In the genomic region with DNA sequence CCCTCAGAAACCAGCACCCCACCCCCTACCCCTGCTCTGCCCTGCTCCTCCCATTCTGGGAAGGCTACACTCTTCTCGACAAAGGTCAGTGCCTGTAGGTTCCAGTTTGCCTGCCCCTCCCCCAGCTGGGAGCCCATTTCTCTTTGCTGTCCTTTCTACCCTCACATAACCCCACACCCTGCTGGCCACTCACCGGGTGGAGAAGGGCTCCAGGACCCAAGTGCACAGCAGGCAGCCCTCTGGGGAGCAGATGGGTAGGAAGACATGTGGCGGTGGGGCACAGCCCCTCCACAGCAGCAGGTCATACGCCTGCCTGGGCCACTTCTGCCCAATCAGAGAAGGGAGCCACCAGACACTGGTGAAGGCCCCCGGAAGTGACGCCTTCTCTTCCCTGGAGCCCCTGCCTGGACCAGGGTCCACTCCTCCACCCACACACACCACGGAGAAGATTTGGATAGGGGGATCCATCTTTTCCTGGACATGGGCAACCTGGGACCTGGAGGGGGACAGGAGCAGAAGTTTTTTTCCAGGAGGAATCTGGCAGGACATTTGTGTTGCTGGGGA, we compare ENCODE assay signal across 1 cellular context.
TF ChIP-seq lines count a peak whose summit lies in the region.

A gene (minus strand): TSS at position 326 of the 564 bp plus-strand sequence. CDS start 1,948 bp downstream, outside the sequence.

TF ChIP-seq in HepG2, 621 proteins besides CTCF, POLR2A, EP300 and RAD21 (continued from another document and continues in another):
- TF ChIP-seq, protein P1, sequence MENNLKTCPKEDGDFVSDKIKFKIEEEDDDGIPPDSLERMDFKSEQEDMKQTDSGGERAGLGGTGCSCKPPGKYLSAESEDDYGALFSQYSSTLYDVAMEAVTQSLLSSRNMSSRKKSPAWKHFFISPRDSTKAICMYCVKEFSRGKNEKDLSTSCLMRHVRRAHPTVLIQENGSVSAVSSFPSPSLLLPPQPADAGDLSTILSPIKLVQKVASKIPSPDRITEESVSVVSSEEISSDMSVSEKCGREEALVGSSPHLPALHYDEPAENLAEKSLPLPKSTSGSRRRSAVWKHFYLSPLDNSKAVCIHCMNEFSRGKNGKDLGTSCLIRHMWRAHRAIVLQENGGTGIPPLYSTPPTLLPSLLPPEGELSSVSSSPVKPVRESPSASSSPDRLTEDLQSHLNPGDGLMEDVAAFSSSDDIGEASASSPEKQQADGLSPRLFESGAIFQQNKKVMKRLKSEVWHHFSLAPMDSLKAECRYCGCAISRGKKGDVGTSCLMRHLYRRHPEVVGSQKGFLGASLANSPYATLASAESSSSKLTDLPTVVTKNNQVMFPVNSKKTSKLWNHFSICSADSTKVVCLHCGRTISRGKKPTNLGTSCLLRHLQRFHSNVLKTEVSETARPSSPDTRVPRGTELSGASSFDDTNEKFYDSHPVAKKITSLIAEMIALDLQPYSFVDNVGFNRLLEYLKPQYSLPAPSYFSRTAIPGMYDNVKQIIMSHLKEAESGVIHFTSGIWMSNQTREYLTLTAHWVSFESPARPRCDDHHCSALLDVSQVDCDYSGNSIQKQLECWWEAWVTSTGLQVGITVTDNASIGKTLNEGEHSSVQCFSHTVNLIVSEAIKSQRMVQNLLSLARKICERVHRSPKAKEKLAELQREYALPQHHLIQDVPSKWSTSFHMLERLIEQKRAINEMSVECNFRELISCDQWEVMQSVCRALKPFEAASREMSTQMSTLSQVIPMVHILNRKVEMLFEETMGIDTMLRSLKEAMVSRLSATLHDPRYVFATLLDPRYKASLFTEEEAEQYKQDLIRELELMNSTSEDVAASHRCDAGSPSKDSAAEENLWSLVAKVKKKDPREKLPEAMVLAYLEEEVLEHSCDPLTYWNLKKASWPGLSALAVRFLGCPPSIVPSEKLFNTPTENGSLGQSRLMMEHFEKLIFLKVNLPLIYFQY (CRISPR knock-in tag; IDR thresholded peaks at IDR 0.05; ENCODE audit: borderline replicate concordance): peak; percentile 14; the same call in 1 of the 2 replicates
- TF ChIP-seq ZNF589 (CRISPR knock-in tag; conservative IDR thresholded peaks at IDR 0.05) (no peak), MIER2 (CRISPR knock-in tag; IDR thresholded peaks at IDR 0.05) (no peak), SMARCE1 (IDR thresholded peaks at IDR 0.05; ENCODE audit: borderline replicate concordance) (no peak), ZNF235 (CRISPR knock-in tag; IDR thresholded peaks at IDR 0.05; ENCODE audit: borderline replicate concordance) (no peak), HIVEP1 (CRISPR knock-in tag; IDR thresholded peaks at IDR 0.05) (no peak; the same call in none of the 2 replicates), ZNF331 (CRISPR knock-in tag; IDR thresholded peaks at IDR 0.05) (no peak; the same call in 1 of the 2 replicates), HNRNPK (IDR thresholded peaks at IDR 0.05; ENCODE audit: low read depth, low read length, poor library complexity, severe bottlenecking) (no peak), ZNF124 (CRISPR knock-in tag; IDR thresholded peaks at IDR 0.05) (no peak), KAT7 (CRISPR knock-in tag; IDR thresholded peaks at IDR 0.05; ENCODE audit: borderline replicate concordance) (no peak), LCORL (IDR thresholded peaks at IDR 0.05) (0 out of 2 replicates have a peak, but pooled peaks have one; percentile 51), LCORL (CRISPR knock-in tag; IDR thresholded peaks at IDR 0.05) (peak; percentile 78; the same call in 1 of the 2 replicates), MAFG (CRISPR knock-in tag; IDR thresholded peaks at IDR 0.05) (no peak), NR2F1 (CRISPR knock-in tag; IDR thresholded peaks at IDR 0.05) (peak; percentile 21 to 22; a peak in 1 of 4 replicates), ZFP62 (CRISPR knock-in tag; IDR thresholded peaks at IDR 0.05) (no peak), SATB2 (CRISPR knock-in tag; IDR thresholded peaks at IDR 0.05) (no peak), ZFYVE20 (CRISPR knock-in tag; IDR thresholded peaks at IDR 0.05; ENCODE audit: borderline replicate concordance, low read depth) (no peak), RXRA (CRISPR knock-in tag; IDR thresholded peaks at IDR 0.05) (peak; percentile 91), ZNF772 (CRISPR knock-in tag; IDR thresholded peaks at IDR 0.05) (no peak; the same call in 1 of the 2 replicates), MAZ (IDR thresholded peaks at IDR 0.05; ENCODE audit: borderline replicate concordance, low read depth, low read length) (peak; percentile 95), MAZ (CRISPR knock-in tag; IDR thresholded peaks at IDR 0.05; ENCODE audit: low read depth) (peak; percentile 71), FOSL1 (CRISPR knock-in tag; IDR thresholded peaks at IDR 0.05; ENCODE audit: borderline replicate concordance) (no peak), KDM4B (CRISPR knock-in tag; IDR thresholded peaks at IDR 0.05) (no peak), ZNF34 (CRISPR knock-in tag; IDR thresholded peaks at IDR 0.05; ENCODE audit: borderline replicate concordance) (0 out of 2 replicates have a peak, but pooled peaks have one; percentile 60)
- TF ChIP-seq, protein P2, sequence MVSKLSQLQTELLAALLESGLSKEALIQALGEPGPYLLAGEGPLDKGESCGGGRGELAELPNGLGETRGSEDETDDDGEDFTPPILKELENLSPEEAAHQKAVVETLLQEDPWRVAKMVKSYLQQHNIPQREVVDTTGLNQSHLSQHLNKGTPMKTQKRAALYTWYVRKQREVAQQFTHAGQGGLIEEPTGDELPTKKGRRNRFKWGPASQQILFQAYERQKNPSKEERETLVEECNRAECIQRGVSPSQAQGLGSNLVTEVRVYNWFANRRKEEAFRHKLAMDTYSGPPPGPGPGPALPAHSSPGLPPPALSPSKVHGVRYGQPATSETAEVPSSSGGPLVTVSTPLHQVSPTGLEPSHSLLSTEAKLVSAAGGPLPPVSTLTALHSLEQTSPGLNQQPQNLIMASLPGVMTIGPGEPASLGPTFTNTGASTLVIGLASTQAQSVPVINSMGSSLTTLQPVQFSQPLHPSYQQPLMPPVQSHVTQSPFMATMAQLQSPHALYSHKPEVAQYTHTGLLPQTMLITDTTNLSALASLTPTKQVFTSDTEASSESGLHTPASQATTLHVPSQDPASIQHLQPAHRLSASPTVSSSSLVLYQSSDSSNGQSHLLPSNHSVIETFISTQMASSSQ (IDR thresholded peaks at IDR 0.05; ENCODE audit: low read depth): 0 out of 2 replicates have a peak, but pooled peaks have one; percentile 28
- TF ChIP-seq, protein P2 (CRISPR knock-in tag; IDR thresholded peaks at IDR 0.05; ENCODE audit: borderline replicate concordance): no peak
- TF ChIP-seq, protein P3, sequence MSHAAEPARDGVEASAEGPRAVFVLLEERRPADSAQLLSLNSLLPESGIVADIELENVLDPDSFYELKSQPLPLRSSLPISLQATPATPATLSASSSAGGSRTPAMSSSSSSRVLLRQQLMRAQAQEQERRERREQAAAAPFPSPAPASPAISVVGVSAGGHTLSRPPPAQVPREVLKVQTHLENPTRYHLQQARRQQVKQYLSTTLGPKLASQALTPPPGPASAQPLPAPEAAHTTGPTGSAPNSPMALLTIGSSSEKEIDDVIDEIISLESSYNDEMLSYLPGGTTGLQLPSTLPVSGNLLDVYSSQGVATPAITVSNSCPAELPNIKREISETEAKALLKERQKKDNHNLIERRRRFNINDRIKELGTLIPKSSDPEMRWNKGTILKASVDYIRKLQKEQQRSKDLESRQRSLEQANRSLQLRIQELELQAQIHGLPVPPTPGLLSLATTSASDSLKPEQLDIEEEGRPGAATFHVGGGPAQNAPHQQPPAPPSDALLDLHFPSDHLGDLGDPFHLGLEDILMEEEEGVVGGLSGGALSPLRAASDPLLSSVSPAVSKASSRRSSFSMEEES (CRISPR knock-in tag; IDR thresholded peaks at IDR 0.05): peak; percentile 62; the same call in 1 of the 2 replicates
- TF ChIP-seq, protein P4, sequence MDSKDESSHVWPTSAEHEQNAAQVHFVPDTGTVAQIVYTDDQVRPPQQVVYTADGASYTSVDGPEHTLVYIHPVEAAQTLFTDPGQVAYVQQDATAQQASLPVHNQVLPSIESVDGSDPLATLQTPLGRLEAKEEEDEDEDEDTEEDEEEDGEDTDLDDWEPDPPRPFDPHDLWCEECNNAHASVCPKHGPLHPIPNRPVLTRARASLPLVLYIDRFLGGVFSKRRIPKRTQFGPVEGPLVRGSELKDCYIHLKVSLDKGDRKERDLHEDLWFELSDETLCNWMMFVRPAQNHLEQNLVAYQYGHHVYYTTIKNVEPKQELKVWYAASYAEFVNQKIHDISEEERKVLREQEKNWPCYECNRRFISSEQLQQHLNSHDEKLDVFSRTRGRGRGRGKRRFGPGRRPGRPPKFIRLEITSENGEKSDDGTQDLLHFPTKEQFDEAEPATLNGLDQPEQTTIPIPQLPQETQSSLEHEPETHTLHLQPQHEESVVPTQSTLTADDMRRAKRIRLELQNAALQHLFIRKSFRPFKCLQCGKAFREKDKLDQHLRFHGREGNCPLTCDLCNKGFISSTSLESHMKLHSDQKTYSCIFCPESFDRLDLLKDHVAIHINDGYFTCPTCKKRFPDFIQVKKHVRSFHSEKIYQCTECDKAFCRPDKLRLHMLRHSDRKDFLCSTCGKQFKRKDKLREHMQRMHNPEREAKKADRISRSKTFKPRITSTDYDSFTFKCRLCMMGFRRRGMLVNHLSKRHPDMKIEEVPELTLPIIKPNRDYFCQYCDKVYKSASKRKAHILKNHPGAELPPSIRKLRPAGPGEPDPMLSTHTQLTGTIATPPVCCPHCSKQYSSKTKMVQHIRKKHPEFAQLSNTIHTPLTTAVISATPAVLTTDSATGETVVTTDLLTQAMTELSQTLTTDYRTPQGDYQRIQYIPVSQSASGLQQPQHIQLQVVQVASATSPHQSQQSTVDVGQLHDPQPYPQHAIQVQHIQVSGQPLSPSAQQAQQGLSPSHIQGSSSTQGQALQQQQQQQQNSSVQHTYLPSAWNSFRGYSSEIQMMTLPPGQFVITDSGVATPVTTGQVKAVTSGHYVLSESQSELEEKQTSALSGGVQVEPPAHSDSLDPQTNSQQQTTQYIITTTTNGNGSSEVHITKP (CRISPR knock-in tag; IDR thresholded peaks at IDR 0.05; ENCODE audit: low read depth): 0 out of 2 replicates have a peak, but pooled peaks have one; percentile 31
- TF ChIP-seq, protein P5, sequence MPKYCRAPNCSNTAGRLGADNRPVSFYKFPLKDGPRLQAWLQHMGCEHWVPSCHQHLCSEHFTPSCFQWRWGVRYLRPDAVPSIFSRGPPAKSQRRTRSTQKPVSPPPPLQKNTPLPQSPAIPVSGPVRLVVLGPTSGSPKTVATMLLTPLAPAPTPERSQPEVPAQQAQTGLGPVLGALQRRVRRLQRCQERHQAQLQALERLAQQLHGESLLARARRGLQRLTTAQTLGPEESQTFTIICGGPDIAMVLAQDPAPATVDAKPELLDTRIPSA (CRISPR knock-in tag; IDR thresholded peaks at IDR 0.05; ENCODE audit: borderline replicate concordance): no peak
- TF ChIP-seq, protein P6, sequence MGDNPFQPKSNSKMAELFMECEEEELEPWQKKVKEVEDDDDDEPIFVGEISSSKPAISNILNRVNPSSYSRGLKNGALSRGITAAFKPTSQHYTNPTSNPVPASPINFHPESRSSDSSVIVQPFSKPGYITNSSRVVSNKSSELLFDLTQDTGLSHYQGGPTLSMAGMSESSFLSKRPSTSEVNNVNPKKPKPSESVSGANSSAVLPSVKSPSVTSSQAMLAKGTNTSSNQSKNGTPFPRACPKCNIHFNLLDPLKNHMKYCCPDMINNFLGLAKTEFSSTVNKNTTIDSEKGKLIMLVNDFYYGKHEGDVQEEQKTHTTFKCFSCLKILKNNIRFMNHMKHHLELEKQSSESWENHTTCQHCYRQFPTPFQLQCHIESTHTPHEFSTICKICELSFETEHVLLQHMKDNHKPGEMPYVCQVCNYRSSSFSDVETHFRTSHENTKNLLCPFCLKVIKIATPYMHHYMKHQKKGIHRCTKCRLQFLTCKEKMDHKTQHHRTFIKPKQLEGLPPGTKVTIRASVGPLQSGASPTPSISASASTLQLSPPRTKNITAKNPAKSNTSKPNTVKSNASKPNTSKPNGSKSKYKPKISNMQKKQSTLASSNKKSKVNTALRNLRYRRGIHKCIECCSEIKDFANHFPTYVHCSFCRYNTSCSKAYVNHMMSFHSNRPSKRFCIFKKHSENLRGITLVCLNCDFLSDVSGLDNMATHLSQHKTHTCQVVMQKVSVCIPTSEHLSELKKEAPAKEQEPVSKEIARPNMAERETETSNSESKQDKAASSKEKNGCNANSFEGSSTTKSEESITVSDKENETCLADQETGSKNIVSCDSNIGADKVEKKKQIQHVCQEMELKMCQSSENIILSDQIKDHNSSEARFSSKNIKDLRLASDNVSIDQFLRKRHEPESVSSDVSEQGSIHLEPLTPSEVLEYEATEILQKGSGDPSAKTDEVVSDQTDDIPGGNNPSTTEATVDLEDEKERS (CRISPR knock-in tag; IDR thresholded peaks at IDR 0.05): no peak
- TF ChIP-seq, protein P7, sequence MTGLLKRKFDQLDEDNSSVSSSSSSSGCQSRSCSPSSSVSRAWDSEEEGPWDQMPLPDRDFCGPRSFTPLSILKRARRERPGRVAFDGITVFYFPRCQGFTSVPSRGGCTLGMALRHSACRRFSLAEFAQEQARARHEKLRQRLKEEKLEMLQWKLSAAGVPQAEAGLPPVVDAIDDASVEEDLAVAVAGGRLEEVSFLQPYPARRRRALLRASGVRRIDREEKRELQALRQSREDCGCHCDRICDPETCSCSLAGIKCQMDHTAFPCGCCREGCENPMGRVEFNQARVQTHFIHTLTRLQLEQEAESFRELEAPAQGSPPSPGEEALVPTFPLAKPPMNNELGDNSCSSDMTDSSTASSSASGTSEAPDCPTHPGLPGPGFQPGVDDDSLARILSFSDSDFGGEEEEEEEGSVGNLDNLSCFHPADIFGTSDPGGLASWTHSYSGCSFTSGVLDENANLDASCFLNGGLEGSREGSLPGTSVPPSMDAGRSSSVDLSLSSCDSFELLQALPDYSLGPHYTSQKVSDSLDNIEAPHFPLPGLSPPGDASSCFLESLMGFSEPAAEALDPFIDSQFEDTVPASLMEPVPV (CRISPR knock-in tag; IDR thresholded peaks at IDR 0.05): no peak
- TF ChIP-seq, protein P8, sequence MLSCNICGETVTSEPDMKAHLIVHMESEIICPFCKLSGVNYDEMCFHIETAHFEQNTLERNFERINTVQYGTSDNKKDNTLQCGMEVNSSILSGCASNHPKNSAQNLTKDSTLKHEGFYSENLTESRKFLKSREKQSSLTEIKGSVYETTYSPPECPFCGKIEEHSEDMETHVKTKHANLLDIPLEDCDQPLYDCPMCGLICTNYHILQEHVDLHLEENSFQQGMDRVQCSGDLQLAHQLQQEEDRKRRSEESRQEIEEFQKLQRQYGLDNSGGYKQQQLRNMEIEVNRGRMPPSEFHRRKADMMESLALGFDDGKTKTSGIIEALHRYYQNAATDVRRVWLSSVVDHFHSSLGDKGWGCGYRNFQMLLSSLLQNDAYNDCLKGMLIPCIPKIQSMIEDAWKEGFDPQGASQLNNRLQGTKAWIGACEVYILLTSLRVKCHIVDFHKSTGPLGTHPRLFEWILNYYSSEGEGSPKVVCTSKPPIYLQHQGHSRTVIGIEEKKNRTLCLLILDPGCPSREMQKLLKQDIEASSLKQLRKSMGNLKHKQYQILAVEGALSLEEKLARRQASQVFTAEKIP (CRISPR knock-in tag; IDR thresholded peaks at IDR 0.05; ENCODE audit: borderline replicate concordance): no peak
